ENCODE assay signal across 3 cellular contexts in genomic region chr5:51625224-51625968, GRCh38.
TF ChIP-seq lines count a peak whose summit lies in the region.

No MANE protein-coding gene starts in this region.

TF ChIP-seq in SK-N-SH treated with all-trans-retinoic acid at 6 μM for 48 hours, 23 proteins besides CTCF, POLR2A, EP300 and RAD21:
- no peak for TF ChIP-seq CREB5 (CRISPR knock-in tag; IDR thresholded peaks at IDR 0.05; ENCODE audit: low read depth)
- TF ChIP-seq ZNF70 (CRISPR knock-in tag; IDR thresholded peaks at IDR 0.05) = no peak
- no peak for TF ChIP-seq TOX (CRISPR knock-in tag; IDR thresholded peaks at IDR 0.05; ENCODE audit: borderline replicate concordance)
- TF ChIP-seq PATZ1 (CRISPR knock-in tag; IDR thresholded peaks at IDR 0.05; ENCODE audit: borderline replicate concordance) = no peak
- no peak for TF ChIP-seq ISL1 (CRISPR knock-in tag; IDR thresholded peaks at IDR 0.05)
- no peak for TF ChIP-seq POU6F1 (CRISPR knock-in tag; IDR thresholded peaks at IDR 0.05; ENCODE audit: borderline replicate concordance, low read depth)
- peak; percentile 94 for TF ChIP-seq ZNF8 (CRISPR knock-in tag; IDR thresholded peaks at IDR 0.05)

TF ChIP-seq in SK-N-SH, 30 proteins besides CTCF, POLR2A, EP300 and RAD21:
- no peak for TF ChIP-seq MXI1 (IDR thresholded peaks at IDR 0.05; ENCODE audit: low read depth, low read length)
- TF ChIP-seq MEF2A (IDR thresholded peaks at IDR 0.05; ENCODE audit: borderline replicate concordance, low read depth) = no peak
- TF ChIP-seq USF1 (IDR thresholded peaks at IDR 0.05; ENCODE audit: borderline replicate concordance, low read depth) = no peak
- no peak for TF ChIP-seq SMC3 (IDR thresholded peaks at IDR 0.05; ENCODE audit: low read depth, low read length)
- TF ChIP-seq GATA2 (CRISPR knock-in tag; IDR thresholded peaks at IDR 0.05) = no peak
- no peak for TF ChIP-seq TCF12 (IDR thresholded peaks at IDR 0.05)
- TF ChIP-seq ZBTB33 (IDR thresholded peaks at IDR 0.05; ENCODE audit: borderline replicate concordance, low read depth) = no peak
- TF ChIP-seq POLR2AphosphoS5 (IDR thresholded peaks at IDR 0.05; ENCODE audit: low read depth, low read length) = no peak
- no peak for TF ChIP-seq TEAD4 (IDR thresholded peaks at IDR 0.05; ENCODE audit: borderline replicate concordance, insufficient read depth)
- no peak for TF ChIP-seq FOSL2 (IDR thresholded peaks at IDR 0.05; ENCODE audit: borderline replicate concordance, low read depth)

TF ChIP-seq in HepG2, 621 proteins besides CTCF, POLR2A, EP300 and RAD21 (continued from another document and continues in another):
- TF ChIP-seq ZNF12 (CRISPR knock-in tag; IDR thresholded peaks at IDR 0.05) (no peak), ZNF761 (CRISPR knock-in tag; conservative IDR thresholded peaks at IDR 0.05) (no peak), SMAD1 (CRISPR knock-in tag; IDR thresholded peaks at IDR 0.05; ENCODE audit: borderline replicate concordance, low read depth) (no peak), ZBTB44 (CRISPR knock-in tag; IDR thresholded peaks at IDR 0.05) (no peak), NRL (CRISPR knock-in tag; IDR thresholded peaks at IDR 0.05; ENCODE audit: borderline replicate concordance) (no peak), HNF4A (CRISPR knock-in tag; IDR thresholded peaks at IDR 0.05) (peak; percentile 61), XRCC5 (optimal IDR thresholded peaks at IDR 0.05; ENCODE audit: low read length) (no peak), NAIF1 (CRISPR knock-in tag; IDR thresholded peaks at IDR 0.05; ENCODE audit: borderline replicate concordance) (no peak), MIER3 (CRISPR knock-in tag; IDR thresholded peaks at IDR 0.05; ENCODE audit: borderline replicate concordance) (no peak), NCOA2 (CRISPR knock-in tag; IDR thresholded peaks at IDR 0.05) (no peak), MXD1 (CRISPR knock-in tag; IDR thresholded peaks at IDR 0.05) (no peak), EHMT2 (IDR thresholded peaks at IDR 0.05; ENCODE audit: borderline replicate concordance, low read depth, low read length) (peak; percentile 37; the same call in 1 of the 2 replicates), AHDC1 (CRISPR knock-in tag; IDR thresholded peaks at IDR 0.05; ENCODE audit: borderline replicate concordance) (peak; percentile 42; the same call in 1 of the 2 replicates), SUZ12 (IDR thresholded peaks at IDR 0.05; ENCODE audit: low read depth, low read length) (no peak), ELK4 (CRISPR knock-in tag; IDR thresholded peaks at IDR 0.05; ENCODE audit: borderline replicate concordance) (no peak), FOXA1 (IDR thresholded peaks at IDR 0.05) (no peak), FOXA1 (CRISPR knock-in tag; IDR thresholded peaks at IDR 0.05) (no peak), POGK (CRISPR knock-in tag; conservative IDR thresholded peaks at IDR 0.05) (no peak), PRMT3 (CRISPR knock-in tag; IDR thresholded peaks at IDR 0.05; ENCODE audit: borderline replicate concordance, low read depth) (no peak), HNRNPK (IDR thresholded peaks at IDR 0.05; ENCODE audit: low read depth, low read length, poor library complexity, severe bottlenecking) (no peak), ZNF20 (CRISPR knock-in tag; IDR thresholded peaks at IDR 0.05) (no peak), PHF5A (CRISPR knock-in tag; IDR thresholded peaks at IDR 0.05; ENCODE audit: low read depth, unreplicated experiment) (no peak), SOX6 (IDR thresholded peaks at IDR 0.05) (no peak), SOX6 (CRISPR knock-in tag; IDR thresholded peaks at IDR 0.05) (peak; percentile 26; the same call in 1 of the 2 replicates), HOXA3 (CRISPR knock-in tag; IDR thresholded peaks at IDR 0.05) (no peak), ZNF224 (CRISPR knock-in tag; IDR thresholded peaks at IDR 0.05) (no peak), ZXDC (CRISPR knock-in tag; IDR thresholded peaks at IDR 0.05) (no peak), ZNF468 (CRISPR knock-in tag; IDR thresholded peaks at IDR 0.05) (no peak), TFAP4 (IDR thresholded peaks at IDR 0.05; ENCODE audit: borderline replicate concordance, low read depth) (no peak), ZNF781 (CRISPR knock-in tag; IDR thresholded peaks at IDR 0.05; ENCODE audit: borderline replicate concordance, not compliant biosample characterization) (no peak), ZNF816 (CRISPR knock-in tag; IDR thresholded peaks at IDR 0.05; ENCODE audit: borderline replicate concordance) (no peak), ZNF510 (CRISPR knock-in tag; IDR thresholded peaks at IDR 0.05; ENCODE audit: low read depth) (no peak), GPBP1L1 (CRISPR knock-in tag; IDR thresholded peaks at IDR 0.05) (no peak), HNF4G (IDR thresholded peaks at IDR 0.05; ENCODE audit: borderline replicate concordance, low read depth, low read length) (peak; percentile 52; the same call in 1 of the 2 replicates), HNF4G (CRISPR knock-in tag; IDR thresholded peaks at IDR 0.05; ENCODE audit: borderline replicate concordance, low read depth) (no peak), ZKSCAN1 (IDR thresholded peaks at IDR 0.05; ENCODE audit: low read length) (no peak), HMGXB4 (CRISPR knock-in tag; IDR thresholded peaks at IDR 0.05; ENCODE audit: borderline replicate concordance in 1 of 2, low read depth in 1 of 2) (no peak), ZNF780A (CRISPR knock-in tag; IDR thresholded peaks at IDR 0.05) (no peak), ZNF766 (CRISPR knock-in tag; IDR thresholded peaks at IDR 0.05; ENCODE audit: borderline replicate concordance) (no peak), TOE1 (CRISPR knock-in tag; IDR thresholded peaks at IDR 0.05) (no peak), SNAI1 (CRISPR knock-in tag; IDR thresholded peaks at IDR 0.05; ENCODE audit: borderline replicate concordance) (no peak)
